In genomic region chr7:44187636-44188416, GRCh38 we compare ENCODE assay signal across 18 cellular contexts. TPM values are rescaled to one million over a fixed set of nuclear protein-coding genes. Genes with fewer than 3 reads are reported as not detected.
A peak's percentile ranks its signal among the peaks of the same experiment; 100 is the strongest.
DNase-seq lines count a peak whose midpoint lies in the region; ATAC-seq and TF ChIP-seq lines count a peak whose summit lies in the region.
"Had no signal": no experiment of that assay in that cellular context is flagged by ENCODE, and none has a peak within 500 bp of the region (broad histone marks: within the 10 kb centered on the region; RNA-seq: fewer than 3 reads in every experiment).

No MANE protein-coding gene starts in this region.

- H3K27ac ChIP-seq in cardiac muscle cell, result peak overlapping the region; percentile 19
- H3K27ac ChIP-seq in upper lobe of right lung, result no peak overlapping the region
- H3K27ac ChIP-seq: PC-9 had no signal

- TF ChIP-seq CTCF in cardiac muscle cell (IDR thresholded peaks at IDR 0.05; ENCODE audit: low read depth, low read length), result no peak
- no peak for TF ChIP-seq CTCF in upper lobe of right lung (IDR thresholded peaks at IDR 0.05)

- H3K27me3 ChIP-seq in cardiac muscle cell (no peaks in the 10 kb centered on the region), upper lobe of right lung (no peaks in the 10 kb centered on the region)

- peaks cover 5% of the 10 kb centered on the region for H3K4me1 ChIP-seq in cardiac muscle cell (ENCODE audit: low read depth)
- no peaks in the 10 kb centered on the region for H3K4me1 ChIP-seq in upper lobe of right lung
- H3K4me1 ChIP-seq: HAP-1 had no signal

- ATAC-seq in Right ventricle myocardium inferior (no peak), upper lobe of right lung (no peak)
- no peak for ATAC-seq in activated CD4-positive, CD25-positive, alpha-beta regulatory T cell treated with anti-CD3 and anti-CD28 coated beads, Interleukin-2, amount 50 U/mL, for 24 hours

- no peaks in the 10 kb centered on the region for H3K9me3 ChIP-seq in cardiac muscle cell (ENCODE audit: low read depth)
- H3K9me3 ChIP-seq in upper lobe of right lung, result no peaks in the 10 kb centered on the region
- H3K9me3 ChIP-seq: HAP-1 had no signal

- DNase-seq in cardiac muscle cell (ENCODE audit: low read depth in 1 of 2, low spot score in 1 of 2), result no peak
- no peak for DNase-seq in Right ventricle myocardium inferior (ENCODE audit: missing footprints)
- DNase-seq in cerebellum (ENCODE audit: low spot score), result peak; percentile 48
- DNase-seq in midbrain (lab: John Stamatoyannopoulos, UW), result peak; percentile 27
- peak; percentile 55 for DNase-seq in upper lobe of right lung
- no peak for DNase-seq in NK-92 (lab: John Stamatoyannopoulos, UW; ENCODE audit: unreplicated experiment)
- DNase-seq in NCI-H1417 treated with DMSO at 0.1 percent for 48 hours (lab: John Stamatoyannopoulos, UW), result no peak
- DNase-seq: 8988T, DMS153, EL, NCI-H1436 treated with DMSO at 0.1 percent for 48 hours, NCI-H226, NCI-H69, PC-9, Right ventricle myocardium superior had no signal

- H3K4me3 ChIP-seq in cardiac muscle cell, result no peak overlapping the region
- no peak overlapping the region for H3K4me3 ChIP-seq in upper lobe of right lung
- H3K4me3 ChIP-seq: HAP-1, PC-9 had no signal

- intact Hi-C loops in Right ventricle myocardium inferior (cut with DNase I), result no loop called here
- intact Hi-C loops in upper lobe of right lung (cut with DNase I), result no loop called here

- H3K36me3 ChIP-seq in cardiac muscle cell (no peaks in the 10 kb centered on the region), upper lobe of right lung (no peaks in the 10 kb centered on the region)
- H3K36me3 ChIP-seq: HAP-1 had no signal

RNA-seq across cellular contexts. Expression of gene GCK, which starts 1.4 kb away (rescaled TPM):
- total RNA-seq in cardiac muscle cell, result 19.1 and 46.4 TPM in 2 replicates
- polyA plus RNA-seq in cardiac muscle cell, result 26.7 and 62.9 TPM in 2 replicates
- 1.8 TPM for total RNA-seq in Right ventricle myocardium inferior
- 7.7 TPM for total RNA-seq in cerebellum
- total RNA-seq in upper lobe of right lung, result 0.23 TPM
- total RNA-seq: PC-9 had no signal

RNA-seq across cellular contexts. Expression of gene YKT6, which starts 13.0 kb away (rescaled TPM):
- total RNA-seq in cardiac muscle cell (59.8 and 92.9 TPM in 2 replicates), Right ventricle myocardium inferior (58.0 TPM), cerebellum (43.4 TPM), upper lobe of right lung (54.7 TPM)
- polyA plus RNA-seq in cardiac muscle cell, result 76.2 and 105 TPM in 2 replicates

RNA-seq across cellular contexts. Expression of gene MYL7, which starts 46.7 kb away (rescaled TPM):
- total RNA-seq in cardiac muscle cell (9,288 and 26,089 TPM in 2 replicates), Right ventricle myocardium inferior (3,838 TPM), cerebellum (not detected), upper lobe of right lung (3.1 TPM)
- 8,361 and 20,231 TPM in 2 replicates for polyA plus RNA-seq in cardiac muscle cell
- total RNA-seq: PC-9 had no signal
- polyA plus RNA-seq: IgD-negative memory B cell had no signal

Comparison
In these comparisons a context has a peak if more than half of its experiments do, and no peak if none do; other contexts are left out.
1. DNase-seq: peak in cerebellum (single experiment), midbrain (single experiment) and upper lobe of right lung (single experiment); none in cardiac muscle cell (0 of 2), Right ventricle myocardium inferior (single experiment), NK-92 (single experiment) and NCI-H1417 treated with DMSO at 0.1 percent for 48 hours (single experiment).
2. RNA of gene MYL7, which starts 46.7 kb away (total RNA-seq): 9,288 to 26,089 TPM in cardiac muscle cell and 3,838 TPM in Right ventricle myocardium inferior (single experiment); 3.1 TPM in upper lobe of right lung (single experiment) and not detected in cerebellum (single experiment); every median in the first group is over 100 times any median in the second.